27 cellular contexts compared by ENCODE assay signal in genomic region chr18:30572214-30572613, GRCh38.
"Had no signal": no experiment of that assay in that cellular context is flagged by ENCODE, and none has a peak within 500 bp of the region (broad histone marks: within the 10 kb centered on the region; RNA-seq: fewer than 3 reads in every experiment).

No MANE protein-coding gene starts in this region.

- H3K27ac ChIP-seq: stomach, suprapubic skin, testis, thoracic aorta, thyroid gland, tibial artery, tibial nerve, transverse colon, upper lobe of left lung, upper lobe of right lung, uterus, vagina had no signal

- H3K27me3 ChIP-seq: stomach, suprapubic skin, testis, thyroid gland, tibial artery, tibial nerve, transverse colon, upper lobe of left lung, upper lobe of right lung, uterus, vagina had no signal

- ATAC-seq: stimulated activated effector memory CD8-positive, alpha-beta T cell treated with anti-CD3 and anti-CD28 coated beads, Interleukin-12 subunit alpha, Interleukin-12 subunit beta, amount 100 ng/mL, for 72 hours; stimulated activated memory B cell treated with anti-CD40 and anti-IgM and Interleukin-4, amounts not matched to agents 10 μg/mL and 1 μg/mL and 100 μg/mL, for 72 hours; stimulated activated naive B cell treated with anti-CD40 and anti-IgM and Interleukin-4, amounts not matched to agents 10 μg/mL and 1 μg/mL and 100 μg/mL, for 72 hours; stimulated activated naive CD8-positive, alpha-beta T cell treated with anti-CD3 and anti-CD28 coated beads, Interleukin-15, amount 100 ng/mL, for 72 hours; stimulated activated naive CD8-positive, alpha-beta T cell treated with anti-CD3 and anti-CD28 coated beads, Interleukin-15, Interleukin-2, amounts not matched to agents 100 U/mL and 50 U/mL, for 24 hours; upper lobe of right lung had no signal

- DNase-seq: stimulated activated CD4-positive, alpha-beta T cell treated with anti-CD3 and anti-CD28 coated beads, Interleukin-2, amount 100 ng/mL, for 48 hours; stimulated activated CD4-positive, alpha-beta T cell treated with anti-CD3 and anti-CD28 coated beads, Interleukin-4, amount 100 ng/mL, for 1 hour; stimulated activated CD4-positive, alpha-beta T cell treated with anti-CD3 and anti-CD28 coated beads, Interleukin-4, amount 100 ng/mL, for 24 hours; stimulated activated CD4-positive, alpha-beta T cell treated with anti-CD3 and anti-CD28 coated beads, Interleukin-4, amount 100 ng/mL, for 4 hours; stimulated activated CD8-positive, alpha-beta memory T cell treated with anti-CD3 and anti-CD28 coated beads, Interleukin-4, amount 100 ng/mL, for 48 hours; stimulated activated naive B cell treated with anti-CD40 and anti-IgM and Interleukin-4, amounts not matched to agents 10 μg/mL and 1 μg/mL and 100 μg/mL, for 72 hours; stimulated activated naive CD4-positive, alpha-beta T cell; stimulated activated naive CD4-positive, alpha-beta T cell treated with Interleukin-2 at 50 U/mL for 16 hours; stimulated activated naive CD8-positive, alpha-beta T cell treated with anti-CD3 and anti-CD28 coated beads, Interleukin-15, amount 100 ng/mL, for 72 hours; stimulated activated naive CD8-positive, alpha-beta T cell treated with anti-CD3 and anti-CD28 coated beads, Interleukin-15, Interleukin-2, amounts not matched to agents 100 U/mL and 50 U/mL, for 24 hours; stomach; substantia nigra; testis; thyroid gland; tibial artery; transverse colon; trophoblast cell; upper lobe of left lung; upper lobe of right lung; uterus had no signal

- FAIRE-seq: urothelium cell line had no signal

- H3K4me1 ChIP-seq: stomach, suprapubic skin, testis, thyroid gland, tibial artery, tibial nerve, transverse colon, upper lobe of left lung, upper lobe of right lung, uterus, vagina had no signal

- H3K4me3 ChIP-seq: stomach, suprapubic skin, testis, thoracic aorta, thyroid gland, tibial artery, tibial nerve, transverse colon, upper lobe of left lung, upper lobe of right lung, uterus, vagina had no signal

- H3K36me3 ChIP-seq: stomach, suprapubic skin, thoracic aorta, thyroid gland, tibial artery, tibial nerve, transverse colon, upper lobe of left lung, upper lobe of right lung, uterus, vagina had no signal

- H3K9me3 ChIP-seq: stomach, suprapubic skin, testis, thoracic aorta, thyroid gland, tibial artery, tibial nerve, transverse colon, upper lobe of left lung, upper lobe of right lung, uterus, vagina had no signal
